13 cellular contexts compared by ENCODE assay signal in the genomic region with DNA sequence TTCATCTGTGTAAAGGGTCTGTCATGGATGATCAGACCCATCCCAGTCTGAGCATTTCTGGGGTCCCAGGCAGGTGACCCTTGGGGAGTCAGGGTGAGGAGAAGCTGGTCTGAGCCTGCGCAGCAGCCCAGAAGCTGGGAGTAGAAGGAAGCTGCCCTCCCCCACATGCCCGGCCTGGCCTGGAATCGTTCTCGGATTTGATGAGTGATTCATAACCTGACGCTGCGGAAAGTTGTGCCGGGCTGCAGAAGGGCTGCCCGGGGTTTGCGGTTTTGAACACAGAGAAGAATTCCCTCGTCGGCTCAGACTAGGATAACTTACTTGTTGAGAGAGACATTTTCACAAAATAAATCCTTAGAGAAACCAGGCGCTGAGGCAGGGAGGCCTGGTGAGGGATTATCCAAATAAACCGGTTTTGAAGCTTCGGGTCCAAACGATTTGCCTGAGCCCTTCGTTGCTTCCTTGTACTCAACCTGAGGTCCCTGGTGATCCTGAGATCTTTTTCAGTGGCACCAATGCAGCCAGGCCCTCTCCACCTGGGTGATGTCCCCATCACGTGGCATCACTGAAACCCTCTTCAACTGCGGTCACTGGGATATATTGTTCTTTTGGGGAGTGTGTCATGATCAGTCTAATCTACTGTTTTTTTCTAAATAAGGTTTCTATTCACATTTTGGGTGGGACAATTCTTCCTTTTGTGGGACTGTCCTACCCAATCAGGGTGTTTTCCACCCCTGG. TPM values are rescaled to one million over a fixed set of nuclear protein-coding genes. Genes with fewer than 3 reads are reported as not detected.
DNase-seq lines count a peak whose midpoint lies in the region; ATAC-seq and TF ChIP-seq lines count a peak whose summit lies in the region.
"Had no signal": no experiment of that assay in that cellular context is flagged by ENCODE, and none has a peak within 500 bp of the region (broad histone marks: within the 10 kb centered on the region; RNA-seq: fewer than 3 reads in every experiment).

No MANE protein-coding gene starts in this region.

- H3K4me3 ChIP-seq in thyroid gland (replicated peaks in 1 of 3) = no peak overlapping the region
- H3K4me3 ChIP-seq: skin epidermis had no signal

- peaks cover 12 to 18% of the 10 kb centered on the region in 2 donors for H3K4me1 ChIP-seq in thyroid gland

- CTCF ChIA-PET in HEK293T (lab: Yijun Ruan, JAX) = no interaction called here

- no peaks in the 10 kb centered on the region for H3K9me3 ChIP-seq in thyroid gland

- no peaks in the 10 kb centered on the region for H3K36me3 ChIP-seq in thyroid gland

- WGBS in thyroid gland, 2 donors = 63 to 69% methylated on average over 18 of the region's 18 CpGs

- H3K27me3 ChIP-seq in thyroid gland = no peaks in the 10 kb centered on the region

- TF ChIP-seq POLR2A in thyroid gland (IDR thresholded peaks at IDR 0.05) = no peak

- DNase-seq in HEK293T (ENCODE audit: extremely low spot score) (peak; percentile 34), UCSD-AML1 (lab: John Stamatoyannopoulos, UW; ENCODE audit: unreplicated experiment) (peak; percentile 82), hepatic stellate cell (ENCODE audit: low spot score) (peak; percentile 84), thyroid gland (peak; percentile 38 to 40), T-helper 2 cell (no peak), NCI-H2171 treated with DMSO at 0.1 percent for 48 hours (lab: John Stamatoyannopoulos, UW) (no peak)
- DNase-seq: central memory CD4-positive, alpha-beta T cell; GDM1; immature natural killer cell; stimulated activated naive CD4-positive, alpha-beta T cell treated with Interleukin-2 at 50 U/mL for 16 hours had no signal

- no peak overlapping the region for H3K27ac ChIP-seq in thyroid gland

- ATAC-seq in HG03280 (IDR thresholded peaks at IDR 0.05; ENCODE audit: unreplicated experiment) = no peak
- ATAC-seq in HG03469 (IDR thresholded peaks at IDR 0.05; ENCODE audit: unreplicated experiment) = no peak

- POLR2A ChIA-PET in HEK293T (lab: Yijun Ruan, JAX) = no interaction called here

- TF ChIP-seq CTCF in thyroid gland (IDR thresholded peaks at IDR 0.05) = no peak

- intact Hi-C loops in thyroid gland (cut with DNase I) = no loop called here

TF ChIP-seq in HEK293T, 16 proteins besides CTCF, POLR2A, EP300 and RAD21:
- TF ChIP-seq HDGF (IDR thresholded peaks at IDR 0.05; ENCODE audit: borderline replicate concordance) = no peak
- no peak for TF ChIP-seq FOXK2 (IDR thresholded peaks at IDR 0.05)
- TF ChIP-seq LEF1 (IDR thresholded peaks at IDR 0.05; ENCODE audit: borderline replicate concordance) = no peak
- no peak for TF ChIP-seq ZNF384 (IDR thresholded peaks at IDR 0.05)
- no peak for TF ChIP-seq CTBP1 (IDR thresholded peaks at IDR 0.05; ENCODE audit: borderline replicate concordance)
- TF ChIP-seq, protein P1, sequence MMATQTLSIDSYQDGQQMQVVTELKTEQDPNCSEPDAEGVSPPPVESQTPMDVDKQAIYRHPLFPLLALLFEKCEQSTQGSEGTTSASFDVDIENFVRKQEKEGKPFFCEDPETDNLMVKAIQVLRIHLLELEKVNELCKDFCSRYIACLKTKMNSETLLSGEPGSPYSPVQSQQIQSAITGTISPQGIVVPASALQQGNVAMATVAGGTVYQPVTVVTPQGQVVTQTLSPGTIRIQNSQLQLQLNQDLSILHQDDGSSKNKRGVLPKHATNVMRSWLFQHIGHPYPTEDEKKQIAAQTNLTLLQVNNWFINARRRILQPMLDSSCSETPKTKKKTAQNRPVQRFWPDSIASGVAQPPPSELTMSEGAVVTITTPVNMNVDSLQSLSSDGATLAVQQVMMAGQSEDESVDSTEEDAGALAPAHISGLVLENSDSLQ (IDR thresholded peaks at IDR 0.05) = no peak
- no peak for TF ChIP-seq ARNT (IDR thresholded peaks at IDR 0.05)
- no peak for TF ChIP-seq TARDBP (IDR thresholded peaks at IDR 0.05)
- no peak for TF ChIP-seq ELF4 (IDR thresholded peaks at IDR 0.05)
- no peak for TF ChIP-seq L3MBTL2 (conservative IDR thresholded peaks at IDR 0.05)
- TF ChIP-seq SUZ12 (IDR thresholded peaks at IDR 0.05) = no peak
- TF ChIP-seq BHLHE40 (IDR thresholded peaks at IDR 0.05; ENCODE audit: borderline replicate concordance) = no peak
- TF ChIP-seq FOXA1 (IDR thresholded peaks at IDR 0.05) = no peak
- no peak for TF ChIP-seq FOXM1 (IDR thresholded peaks at IDR 0.05; ENCODE audit: borderline replicate concordance)
- TF ChIP-seq SP1 (IDR thresholded peaks at IDR 0.05) = no peak
- no peak for TF ChIP-seq NFRKB (IDR thresholded peaks at IDR 0.05)

RNA-seq across cellular contexts. Expression of a gene that starts 29.2 kb away (rescaled TPM):
- 10 to 100 TPM in 3 of 4 donors, 1 to 10 TPM in 1; 7.5 to 27.3 (median 23.8) TPM for total RNA-seq in thyroid gland

Comparison
In these comparisons a context has a peak if more than half of its experiments do, and no peak if none do; other contexts are left out.
1. DNase-seq: peak in HEK293T (single experiment), UCSD-AML1 (single experiment), hepatic stellate cell (single experiment) and thyroid gland (2 of 2); none in T-helper 2 cell (0 of 5) and NCI-H2171 treated with DMSO at 0.1 percent for 48 hours (single experiment).